8 cellular contexts compared by ENCODE assay signal in the genomic region with DNA sequence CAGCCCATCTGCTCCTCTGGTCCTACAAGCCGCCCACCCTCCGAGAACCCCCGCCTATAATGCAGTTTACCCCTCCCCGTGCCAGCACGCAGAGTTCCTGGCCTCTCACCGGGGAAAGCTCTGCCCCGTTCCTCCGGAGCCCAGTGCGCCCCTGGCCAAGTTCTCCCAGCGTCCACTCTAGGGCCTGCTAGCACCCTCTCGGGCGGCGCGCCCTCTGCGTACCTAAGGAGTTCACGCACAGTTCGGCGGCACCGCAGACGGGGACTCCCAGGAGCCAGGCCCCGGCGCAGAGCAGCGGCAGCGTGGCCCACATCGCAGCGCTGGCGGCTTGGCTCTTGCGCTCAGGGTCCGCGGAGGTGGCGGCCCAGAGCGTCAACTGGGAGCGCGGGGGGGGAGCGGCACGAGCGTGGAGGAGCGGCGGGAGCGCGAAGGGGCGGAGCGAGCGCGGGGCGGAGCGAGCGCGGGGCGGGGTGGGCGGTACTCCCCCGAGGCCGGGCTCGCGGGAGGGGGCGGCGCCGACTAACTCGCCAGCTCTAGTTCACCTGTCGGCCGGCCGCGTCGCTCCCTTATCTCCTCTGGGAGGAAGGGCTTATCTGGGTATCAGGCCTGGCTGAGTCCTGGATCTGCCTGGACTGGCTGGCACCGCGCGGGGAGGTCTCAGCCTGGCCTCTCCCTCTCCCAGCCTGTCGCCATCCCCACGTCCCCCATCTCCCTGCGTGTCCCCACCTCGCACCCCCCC. TPM values are rescaled to one million over a fixed set of nuclear protein-coding genes. Genes with fewer than 3 reads are reported as not detected.
A peak's percentile ranks its signal among the peaks of the same experiment; 100 is the strongest.
DNase-seq lines count a peak whose midpoint lies in the region; ATAC-seq and TF ChIP-seq lines count a peak whose summit lies in the region.

A gene with protein sequence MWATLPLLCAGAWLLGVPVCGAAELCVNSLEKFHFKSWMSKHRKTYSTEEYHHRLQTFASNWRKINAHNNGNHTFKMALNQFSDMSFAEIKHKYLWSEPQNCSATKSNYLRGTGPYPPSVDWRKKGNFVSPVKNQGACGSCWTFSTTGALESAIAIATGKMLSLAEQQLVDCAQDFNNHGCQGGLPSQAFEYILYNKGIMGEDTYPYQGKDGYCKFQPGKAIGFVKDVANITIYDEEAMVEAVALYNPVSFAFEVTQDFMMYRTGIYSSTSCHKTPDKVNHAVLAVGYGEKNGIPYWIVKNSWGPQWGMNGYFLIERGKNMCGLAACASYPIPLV (minus strand): TSS at position 378 of the 739 bp plus-strand sequence. CDS start 65 bp downstream, at position 313.

- H3K27me3 Mint-ChIP-seq in glutamatergic neuron (ENCODE audit: unreplicated experiment) = peaks cover 5% of the 10 kb centered on the region

- no peak within 1 kb of the TSS for H3K27ac Mint-ChIP-seq in glutamatergic neuron (ENCODE audit: unreplicated experiment)

- POLR2A ChIA-PET in RWPE1 (lab: Yijun Ruan, JAX; ENCODE audit: low non-redundant PET) = interaction anchor here (0.6 kb wide), 1 partner anchor 69 kb away, joined by 4 read pairs; no protein-coding TSS in a partner anchor

- H3K27ac ChIP-seq in HUES6 (ENCODE audit: low read depth, low read length) (no peak within 1 kb of the TSS), RWPE1 (peak within 1 kb of the TSS; percentile 2; the same call in 1 of the 2 replicates), temporal lobe (ENCODE audit: low read depth, low read length) (peak within 1 kb of the TSS; percentile 33)

- CTCF ChIA-PET in RWPE1 (lab: Yijun Ruan, JAX) = interaction anchor here (0.6 to 2.3 kb wide), 4 partner anchors 35 to 349 kb away, joined by 3 to 10 read pairs (median 4); no protein-coding TSS in a partner anchor

- no peaks in the 10 kb centered on the region for H3K4me1 Mint-ChIP-seq in glutamatergic neuron (ENCODE audit: low read depth, unreplicated experiment)

- peak within 1 kb of the TSS; percentile 69 for H3K4me3 Mint-ChIP-seq in glutamatergic neuron (ENCODE audit: unreplicated experiment)

- H3K36me3 ChIP-seq in HUES6 (ENCODE audit: control insufficient read depth, insufficient read depth, low read length) = no peaks in the 10 kb centered on the region

- DNase-seq in COLO829 (ENCODE audit: low spot score) (peak; percentile 24), RWPE1 (ENCODE audit: low spot score) (peak; percentile 84), glutamatergic neuron (peak; percentile 65), omental fat pad (ENCODE audit: low spot score) (no peak)
- DNase-seq in activated naive CD4-positive, alpha-beta T cell treated with Interleukin-2 at 50 U/mL for 16 hours = peak; percentile 80

- no peaks in the 10 kb centered on the region for H3K9me3 ChIP-seq in HUES6 (ENCODE audit: control insufficient read depth, insufficient read depth, low read depth, low read length)

- TF ChIP-seq CTCF in RWPE1 (conservative IDR thresholded peaks at IDR 0.05; ENCODE audit: low read depth) = no peak
- TF ChIP-seq CTCF in glutamatergic neuron (IDR thresholded peaks at IDR 0.05; ENCODE audit: partially characterized antibody, unreplicated experiment) = no peak
- TF ChIP-seq CTCF in omental fat pad (IDR thresholded peaks at IDR 0.05) = no peak

- ATAC-seq in GM21360 (IDR thresholded peaks at IDR 0.05; ENCODE audit: unreplicated experiment) = peak; percentile 76
- ATAC-seq in omental fat pad (ENCODE audit: low FRiP score) = peak; percentile 81

- H3K4me3 ChIP-seq in HUES6 (ENCODE audit: low read depth, low read length) = peak within 1 kb of the TSS; percentile 71

- H3K9me3 Mint-ChIP-seq in glutamatergic neuron (ENCODE audit: unreplicated experiment) = peaks cover under 1% of the 10 kb centered on the region

- peaks cover 8% of the 10 kb centered on the region for H3K4me1 ChIP-seq in HUES6 (ENCODE audit: control insufficient read depth, insufficient read depth, low read length)

- peak within 1 kb of the TSS; percentile 35 for H3K9ac ChIP-seq in HUES6 (ENCODE audit: low read length)

- H3K36me3 Mint-ChIP-seq in glutamatergic neuron (ENCODE audit: unreplicated experiment) = no peaks in the 10 kb centered on the region

- H3K27me3 ChIP-seq in HUES6 (ENCODE audit: control insufficient read depth, insufficient read depth, low read length) = peaks cover 47% of the 10 kb centered on the region

RNA-seq across cellular contexts. Expression of the gene that starts here (rescaled TPM):
- total RNA-seq in glutamatergic neuron (ENCODE audit: unreplicated experiment) (not detected), omental fat pad (100 to 1,000 TPM; 110 to 351 (median 203) TPM), temporal lobe (17.5 TPM)

Comparison
In these comparisons a context has a peak if more than half of its experiments do, and no peak if none do; other contexts are left out.
1. RNA of the gene that starts here (total RNA-seq): 110 to 351 TPM in omental fat pad and 17.5 TPM in temporal lobe (single experiment); not detected in glutamatergic neuron (single experiment); every median in the first group is over 10 times any median in the second.
2. Peak in DNase-seq in glutamatergic neuron; RNA of the gene not detected or under 1 TPM.